Comparison of ENCODE assay signal across 9 cellular contexts in genomic region chr5:98428806-98429205, GRCh38.
DNase-seq lines count a peak whose midpoint lies in the region; ATAC-seq and TF ChIP-seq lines count a peak whose summit lies in the region.
"Had no signal": no experiment of that assay in that cellular context is flagged by ENCODE, and none has a peak within 500 bp of the region (broad histone marks: within the 10 kb centered on the region; RNA-seq: fewer than 3 reads in every experiment).

No MANE protein-coding gene starts in this region.

- peak; percentile 54 for ATAC-seq in HG03558 (IDR thresholded peaks at IDR 0.05; ENCODE audit: extremely low read depth, unreplicated experiment)

- 46 to 53% methylated on average over 4 of the region's 4 CpGs for WGBS in testis, 2 donors

- H3K27ac ChIP-seq in testis (no peak overlapping the region), left ventricle myocardium inferior (replicated peaks) (no peak overlapping the region)
- H3K27ac ChIP-seq: 22Rv1 had no signal

- H3K4me3 ChIP-seq in testis = no peak overlapping the region
- no peak overlapping the region for H3K4me3 ChIP-seq in left ventricle myocardium inferior

- TF ChIP-seq POLR2A in testis (IDR thresholded peaks at IDR 0.05) = no peak

- intact Hi-C loops in testis (cut with DNase I; ENCODE audit: low total_unique reads) (no loop called here), left ventricle myocardium inferior (cut with micrococcal nuclease) (no loop called here)

- H3K27me3 ChIP-seq in testis (no peaks in the 10 kb centered on the region), left ventricle myocardium inferior (ENCODE audit: low read depth) (no peaks in the 10 kb centered on the region)

- DNase-seq in SIG-M5 treated with dmso at 0.1 percent for 504 hours (lab: John Stamatoyannopoulos, UW; ENCODE audit: unreplicated experiment) (peak; percentile 36), SIG-M5 (lab: John Stamatoyannopoulos, UW) (no peak), dermis blood vessel endothelial cell (peak; percentile 55), testis (peak; percentile 57), left ventricle myocardium inferior (no peak), NCI-H526 (lab: John Stamatoyannopoulos, UW) (no peak), SKM-1 treated with dmso at 0.1 percent for 144 hours (lab: John Stamatoyannopoulos, UW; ENCODE audit: unreplicated experiment) (no peak)

- no peaks in the 10 kb centered on the region for H3K36me3 ChIP-seq in testis (ENCODE audit: low read depth, missing control alignments)
- H3K36me3 ChIP-seq in left ventricle myocardium inferior = no peaks in the 10 kb centered on the region

- H3K9me3 ChIP-seq in testis (no peaks in the 10 kb centered on the region), left ventricle myocardium inferior (replicated peaks) (no peaks in the 10 kb centered on the region)

- H3K4me1 ChIP-seq in testis (no peaks in the 10 kb centered on the region), left ventricle myocardium inferior (peaks cover 7% of the 10 kb centered on the region)

- TF ChIP-seq CTCF in testis (IDR thresholded peaks at IDR 0.05) (no peak), left ventricle myocardium inferior (IDR thresholded peaks at IDR 0.05; ENCODE audit: borderline replicate concordance) (no peak)

Comparison
In these comparisons a context has a peak if more than half of its experiments do, and no peak if none do; other contexts are left out.
1. DNase-seq: peak in SIG-M5 treated with dmso at 0.1 percent for 504 hours (single experiment), dermis blood vessel endothelial cell (single experiment) and testis (single experiment); none in SIG-M5 (single experiment), left ventricle myocardium inferior (single experiment), NCI-H526 (0 of 2) and SKM-1 treated with dmso at 0.1 percent for 144 hours (single experiment).